1 cellular context compared by ENCODE assay signal in the genomic region with DNA sequence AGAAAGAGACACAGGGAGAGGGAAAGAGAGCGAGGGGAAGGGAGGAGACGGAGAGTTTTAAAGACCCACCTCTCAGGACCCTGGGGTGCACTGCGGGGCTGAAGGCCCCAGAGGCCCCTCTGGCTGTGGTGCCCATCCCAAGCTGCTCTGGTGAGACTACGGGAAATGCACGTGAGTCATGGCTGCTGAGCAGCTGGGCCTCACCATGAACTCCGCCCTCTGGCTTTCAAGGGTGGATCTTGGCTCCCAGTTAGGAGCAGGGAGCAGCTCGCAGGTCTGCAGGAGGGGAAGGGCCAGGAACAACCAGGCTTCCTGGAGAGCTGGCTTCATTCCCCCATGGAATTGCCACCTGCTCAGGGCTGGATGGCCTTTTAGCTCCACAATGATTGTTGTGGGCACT.
TF ChIP-seq lines count a peak whose summit lies in the region.

No MANE protein-coding gene starts in this region.

TF ChIP-seq in K562, 482 proteins besides CTCF, POLR2A, EP300 and RAD21 (continued from another document and continues in another):
- TF ChIP-seq, protein P1, sequence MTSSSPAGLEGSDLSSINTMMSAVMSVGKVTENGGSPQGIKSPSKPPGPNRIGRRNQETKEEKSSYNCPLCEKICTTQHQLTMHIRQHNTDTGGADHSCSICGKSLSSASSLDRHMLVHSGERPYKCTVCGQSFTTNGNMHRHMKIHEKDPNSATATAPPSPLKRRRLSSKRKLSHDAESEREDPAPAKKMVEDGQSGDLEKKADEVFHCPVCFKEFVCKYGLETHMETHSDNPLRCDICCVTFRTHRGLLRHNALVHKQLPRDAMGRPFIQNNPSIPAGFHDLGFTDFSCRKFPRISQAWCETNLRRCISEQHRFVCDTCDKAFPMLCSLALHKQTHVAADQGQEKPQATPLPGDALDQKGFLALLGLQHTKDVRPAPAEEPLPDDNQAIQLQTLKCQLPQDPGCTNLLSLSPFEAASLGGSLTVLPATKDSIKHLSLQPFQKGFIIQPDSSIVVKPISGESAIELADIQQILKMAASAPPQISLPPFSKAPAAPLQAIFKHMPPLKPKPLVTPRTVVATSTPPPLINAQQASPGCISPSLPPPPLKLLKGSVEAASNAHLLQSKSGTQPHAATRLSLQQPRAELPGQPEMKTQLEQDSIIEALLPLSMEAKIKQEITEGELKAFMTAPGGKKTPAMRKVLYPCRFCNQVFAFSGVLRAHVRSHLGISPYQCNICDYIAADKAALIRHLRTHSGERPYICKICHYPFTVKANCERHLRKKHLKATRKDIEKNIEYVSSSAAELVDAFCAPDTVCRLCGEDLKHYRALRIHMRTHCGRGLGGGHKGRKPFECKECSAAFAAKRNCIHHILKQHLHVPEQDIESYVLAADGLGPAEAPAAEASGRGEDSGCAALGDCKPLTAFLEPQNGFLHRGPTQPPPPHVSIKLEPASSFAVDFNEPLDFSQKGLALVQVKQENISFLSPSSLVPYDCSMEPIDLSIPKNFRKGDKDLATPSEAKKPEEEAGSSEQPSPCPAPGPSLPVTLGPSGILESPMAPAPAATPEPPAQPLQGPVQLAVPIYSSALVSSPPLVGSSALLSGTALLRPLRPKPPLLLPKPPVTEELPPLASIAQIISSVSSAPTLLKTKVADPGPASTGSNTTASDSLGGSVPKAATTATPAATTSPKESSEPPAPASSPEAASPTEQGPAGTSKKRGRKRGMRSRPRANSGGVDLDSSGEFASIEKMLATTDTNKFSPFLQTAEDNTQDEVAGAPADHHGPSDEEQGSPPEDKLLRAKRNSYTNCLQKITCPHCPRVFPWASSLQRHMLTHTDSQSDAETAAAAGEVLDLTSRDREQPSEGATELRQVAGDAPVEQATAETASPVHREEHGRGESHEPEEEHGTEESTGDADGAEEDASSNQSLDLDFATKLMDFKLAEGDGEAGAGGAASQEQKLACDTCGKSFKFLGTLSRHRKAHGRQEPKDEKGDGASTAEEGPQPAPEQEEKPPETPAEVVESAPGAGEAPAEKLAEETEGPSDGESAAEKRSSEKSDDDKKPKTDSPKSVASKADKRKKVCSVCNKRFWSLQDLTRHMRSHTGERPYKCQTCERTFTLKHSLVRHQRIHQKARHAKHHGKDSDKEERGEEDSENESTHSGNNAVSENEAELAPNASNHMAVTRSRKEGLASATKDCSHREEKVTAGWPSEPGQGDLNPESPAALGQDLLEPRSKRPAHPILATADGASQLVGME (CRISPR knock-in tag; IDR thresholded peaks at IDR 0.05): no peak
- TF ChIP-seq, protein P2, sequence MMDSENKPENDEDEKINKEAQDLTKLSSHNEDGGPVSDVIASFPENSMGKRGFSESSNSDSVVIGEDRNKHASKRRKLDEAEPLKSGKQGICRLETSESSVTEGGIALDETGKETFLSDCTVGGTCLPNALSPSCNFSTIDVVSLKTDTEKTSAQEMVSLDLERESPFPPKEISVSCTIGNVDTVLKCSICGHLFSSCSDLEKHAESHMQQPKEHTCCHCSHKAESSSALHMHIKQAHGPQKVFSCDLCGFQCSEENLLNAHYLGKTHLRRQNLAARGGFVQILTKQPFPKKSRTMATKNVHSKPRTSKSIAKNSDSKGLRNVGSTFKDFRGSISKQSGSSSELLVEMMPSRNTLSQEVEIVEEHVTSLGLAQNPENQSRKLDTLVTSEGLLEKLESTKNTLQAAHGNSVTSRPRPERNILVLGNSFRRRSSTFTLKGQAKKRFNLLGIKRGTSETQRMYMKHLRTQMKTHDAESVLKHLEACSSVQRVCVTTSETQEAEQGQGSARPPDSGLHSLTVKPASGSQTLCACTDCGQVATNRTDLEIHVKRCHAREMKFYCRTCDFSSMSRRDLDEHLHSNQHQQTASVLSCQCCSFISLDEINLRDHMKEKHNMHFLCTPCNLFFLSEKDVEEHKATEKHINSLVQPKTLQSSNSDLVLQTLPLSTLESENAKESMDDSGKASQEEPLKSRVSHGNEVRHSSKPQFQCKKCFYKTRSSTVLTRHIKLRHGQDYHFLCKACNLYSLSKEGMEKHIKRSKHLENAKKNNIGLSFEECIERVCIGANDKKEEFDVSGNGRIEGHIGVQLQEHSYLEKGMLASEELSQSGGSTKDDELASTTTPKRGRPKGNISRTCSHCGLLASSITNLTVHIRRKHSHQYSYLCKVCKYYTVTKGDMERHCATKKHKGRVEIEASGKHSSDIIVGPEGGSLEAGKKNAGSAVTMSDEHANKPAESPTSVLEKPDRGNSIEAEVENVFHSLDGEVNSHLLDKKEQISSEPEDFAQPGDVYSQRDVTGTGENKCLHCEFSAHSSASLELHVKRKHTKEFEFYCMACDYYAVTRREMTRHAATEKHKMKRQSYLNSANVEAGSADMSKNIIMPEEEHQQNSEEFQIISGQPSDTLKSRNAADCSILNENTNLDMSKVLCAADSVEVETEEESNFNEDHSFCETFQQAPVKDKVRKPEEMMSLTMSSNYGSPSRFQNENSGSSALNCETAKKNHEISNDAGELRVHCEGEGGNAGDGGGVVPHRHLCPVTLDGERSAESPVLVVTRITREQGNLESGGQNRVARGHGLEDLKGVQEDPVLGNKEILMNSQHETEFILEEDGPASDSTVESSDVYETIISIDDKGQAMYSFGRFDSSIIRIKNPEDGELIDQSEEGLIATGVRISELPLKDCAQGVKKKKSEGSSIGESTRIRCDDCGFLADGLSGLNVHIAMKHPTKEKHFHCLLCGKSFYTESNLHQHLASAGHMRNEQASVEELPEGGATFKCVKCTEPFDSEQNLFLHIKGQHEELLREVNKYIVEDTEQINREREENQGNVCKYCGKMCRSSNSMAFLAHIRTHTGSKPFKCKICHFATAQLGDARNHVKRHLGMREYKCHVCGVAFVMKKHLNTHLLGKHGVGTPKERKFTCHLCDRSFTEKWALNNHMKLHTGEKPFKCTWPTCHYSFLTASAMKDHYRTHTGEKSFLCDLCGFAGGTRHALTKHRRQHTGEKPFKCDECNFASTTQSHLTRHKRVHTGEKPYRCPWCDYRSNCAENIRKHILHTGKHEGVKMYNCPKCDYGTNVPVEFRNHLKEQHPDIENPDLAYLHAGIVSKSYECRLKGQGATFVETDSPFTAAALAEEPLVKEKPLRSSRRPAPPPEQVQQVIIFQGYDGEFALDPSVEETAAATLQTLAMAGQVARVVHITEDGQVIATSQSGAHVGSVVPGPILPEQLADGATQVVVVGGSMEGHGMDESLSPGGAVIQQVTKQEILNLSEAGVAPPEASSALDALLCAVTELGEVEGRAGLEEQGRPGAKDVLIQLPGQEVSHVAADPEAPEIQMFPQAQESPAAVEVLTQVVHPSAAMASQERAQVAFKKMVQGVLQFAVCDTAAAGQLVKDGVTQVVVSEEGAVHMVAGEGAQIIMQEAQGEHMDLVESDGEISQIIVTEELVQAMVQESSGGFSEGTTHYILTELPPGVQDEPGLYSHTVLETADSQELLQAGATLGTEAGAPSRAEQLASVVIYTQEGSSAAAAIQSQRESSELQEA (IDR thresholded peaks at IDR 0.05; ENCODE audit: low read depth): no peak
- TF ChIP-seq L3MBTL2 (IDR thresholded peaks at IDR 0.05): peak; percentile 40; the same call in 1 of the 2 replicates
- TF ChIP-seq, protein P3, sequence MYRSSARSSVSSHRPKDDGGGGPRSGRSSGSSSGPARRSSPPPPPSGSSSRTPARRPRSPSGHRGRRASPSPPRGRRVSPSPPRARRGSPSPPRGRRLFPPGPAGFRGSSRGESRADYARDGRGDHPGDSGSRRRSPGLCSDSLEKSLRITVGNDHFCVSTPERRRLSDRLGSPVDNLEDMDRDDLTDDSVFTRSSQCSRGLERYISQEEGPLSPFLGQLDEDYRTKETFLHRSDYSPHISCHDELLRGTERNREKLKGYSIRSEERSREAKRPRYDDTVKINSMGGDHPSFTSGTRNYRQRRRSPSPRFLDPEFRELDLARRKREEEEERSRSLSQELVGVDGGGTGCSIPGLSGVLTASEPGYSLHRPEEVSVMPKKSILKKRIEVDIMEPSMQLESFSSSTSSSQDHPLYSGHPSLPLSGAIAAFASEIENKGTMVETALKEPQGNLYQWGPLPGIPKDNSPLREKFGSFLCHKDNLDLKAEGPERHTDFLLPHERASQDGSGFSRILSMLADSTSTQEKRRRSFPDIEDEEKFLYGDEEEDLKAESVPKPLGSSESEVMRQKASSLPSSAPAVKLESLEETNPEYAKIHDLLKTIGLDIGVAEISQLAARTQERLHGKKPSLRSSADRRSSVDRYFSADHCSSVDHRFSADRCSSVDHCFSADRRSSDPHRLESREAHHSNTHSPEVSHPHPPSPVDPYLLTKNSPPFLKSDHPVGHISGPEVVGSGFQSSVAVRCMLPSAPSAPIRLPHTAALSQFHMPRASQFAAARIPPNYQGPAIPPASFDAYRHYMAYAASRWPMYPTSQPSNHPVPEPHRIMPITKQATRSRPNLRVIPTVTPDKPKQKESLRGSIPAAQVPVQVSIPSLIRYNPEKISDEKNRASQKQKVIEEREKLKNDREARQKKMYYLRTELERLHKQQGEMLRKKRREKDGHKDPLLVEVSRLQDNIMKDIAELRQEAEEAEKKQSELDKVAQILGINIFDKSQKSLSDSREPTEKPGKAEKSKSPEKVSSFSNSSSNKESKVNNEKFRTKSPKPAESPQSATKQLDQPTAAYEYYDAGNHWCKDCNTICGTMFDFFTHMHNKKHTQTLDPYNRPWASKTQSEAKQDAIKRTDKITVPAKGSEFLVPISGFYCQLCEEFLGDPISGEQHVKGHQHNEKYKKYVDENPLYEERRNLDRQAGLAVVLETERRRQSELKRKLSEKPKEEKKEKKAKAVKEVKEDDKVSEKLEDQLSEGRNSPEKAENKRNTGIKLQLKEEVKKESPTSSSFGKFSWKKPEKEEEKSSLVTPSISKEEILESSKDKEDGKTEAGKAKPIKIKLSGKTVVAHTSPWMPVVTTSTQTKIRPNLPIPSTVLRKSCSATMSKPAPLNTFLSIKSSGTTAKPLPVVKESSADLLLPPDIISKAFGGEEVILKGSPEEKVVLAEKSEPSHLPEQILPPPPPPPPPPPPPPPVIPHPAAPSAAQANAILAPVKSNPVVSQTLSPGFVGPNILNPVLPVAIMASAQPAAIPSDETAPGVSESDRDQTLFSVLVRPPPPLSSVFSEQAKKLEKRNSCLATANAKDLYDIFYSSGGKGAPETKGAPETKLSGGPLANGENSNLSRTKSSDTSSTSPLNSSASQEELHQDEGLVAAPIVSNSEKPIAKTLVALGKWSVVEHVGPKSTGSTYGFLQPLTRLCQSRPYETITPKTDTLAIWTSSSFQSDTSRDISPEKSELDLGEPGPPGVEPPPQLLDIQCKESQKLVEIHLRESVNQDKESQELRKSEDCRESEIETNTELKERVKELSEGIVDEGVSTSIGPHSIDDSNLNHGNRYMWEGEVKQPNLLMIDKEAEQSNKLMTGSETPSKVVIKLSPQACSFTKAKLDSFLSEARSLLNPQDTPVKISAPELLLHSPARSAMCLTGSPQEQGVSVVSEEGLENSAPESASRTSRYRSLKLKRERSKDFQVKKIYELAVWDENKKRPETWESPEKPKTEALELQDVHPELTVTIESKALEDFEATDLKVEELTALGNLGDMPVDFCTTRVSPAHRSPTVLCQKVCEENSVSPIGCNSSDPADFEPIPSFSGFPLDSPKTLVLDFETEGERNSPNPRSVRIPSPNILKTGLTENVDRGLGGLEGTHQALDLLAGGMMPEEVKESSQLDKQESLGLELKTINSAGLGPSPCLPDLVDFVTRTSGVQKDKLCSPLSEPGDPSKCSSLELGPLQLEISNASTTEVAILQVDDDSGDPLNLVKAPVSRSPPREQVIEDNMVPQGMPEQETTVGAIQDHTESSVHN (IDR thresholded peaks at IDR 0.05; ENCODE audit: borderline replicate concordance in 1 of 2, low read depth in 1 of 2): no peak
- TF ChIP-seq MEIS2 (IDR thresholded peaks at IDR 0.05; ENCODE audit: partially characterized antibody): no peak
- TF ChIP-seq SMARCC2 (IDR thresholded peaks at IDR 0.05; ENCODE audit: low read depth): no peak
- TF ChIP-seq, protein P4, sequence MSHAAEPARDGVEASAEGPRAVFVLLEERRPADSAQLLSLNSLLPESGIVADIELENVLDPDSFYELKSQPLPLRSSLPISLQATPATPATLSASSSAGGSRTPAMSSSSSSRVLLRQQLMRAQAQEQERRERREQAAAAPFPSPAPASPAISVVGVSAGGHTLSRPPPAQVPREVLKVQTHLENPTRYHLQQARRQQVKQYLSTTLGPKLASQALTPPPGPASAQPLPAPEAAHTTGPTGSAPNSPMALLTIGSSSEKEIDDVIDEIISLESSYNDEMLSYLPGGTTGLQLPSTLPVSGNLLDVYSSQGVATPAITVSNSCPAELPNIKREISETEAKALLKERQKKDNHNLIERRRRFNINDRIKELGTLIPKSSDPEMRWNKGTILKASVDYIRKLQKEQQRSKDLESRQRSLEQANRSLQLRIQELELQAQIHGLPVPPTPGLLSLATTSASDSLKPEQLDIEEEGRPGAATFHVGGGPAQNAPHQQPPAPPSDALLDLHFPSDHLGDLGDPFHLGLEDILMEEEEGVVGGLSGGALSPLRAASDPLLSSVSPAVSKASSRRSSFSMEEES (CRISPR knock-in tag; IDR thresholded peaks at IDR 0.05): no peak
- TF ChIP-seq, protein P5, sequence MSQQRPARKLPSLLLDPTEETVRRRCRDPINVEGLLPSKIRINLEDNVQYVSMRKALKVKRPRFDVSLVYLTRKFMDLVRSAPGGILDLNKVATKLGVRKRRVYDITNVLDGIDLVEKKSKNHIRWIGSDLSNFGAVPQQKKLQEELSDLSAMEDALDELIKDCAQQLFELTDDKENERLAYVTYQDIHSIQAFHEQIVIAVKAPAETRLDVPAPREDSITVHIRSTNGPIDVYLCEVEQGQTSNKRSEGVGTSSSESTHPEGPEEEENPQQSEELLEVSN (IDR thresholded peaks at IDR 0.05; ENCODE audit: borderline replicate concordance in 1 of 2, extremely low read depth in 1 of 2, insufficient read depth in 1 of 2, insufficient read length in 1 of 2, low read depth in 1 of 2, low read length in 1 of 2, poor library complexity in 1 of 2, severe bottlenecking in 1 of 2): peak in 1 of 2 experiments; percentile 54
- TF ChIP-seq HNRNPLL (IDR thresholded peaks at IDR 0.05; ENCODE audit: low read depth, low read length, poor library complexity, severe bottlenecking): no peak
- TF ChIP-seq RBBP5 (IDR thresholded peaks at IDR 0.05; ENCODE audit: borderline replicate concordance, insufficient read depth, low read length, poor library complexity, severe bottlenecking): no peak
- no peak for TF ChIP-seq FOXJ2 (tag; IDR thresholded peaks at IDR 0.05)
- no peak for TF ChIP-seq ZNF311 (CRISPR knock-in tag; IDR thresholded peaks at IDR 0.05)
- TF ChIP-seq DIDO1 (tag; IDR thresholded peaks at IDR 0.05; ENCODE audit: low read depth): no peak
- TF ChIP-seq SMAD1 (IDR thresholded peaks at IDR 0.05; ENCODE audit: low read depth, low read length, partially characterized antibody): no peak
- TF ChIP-seq, protein P6, sequence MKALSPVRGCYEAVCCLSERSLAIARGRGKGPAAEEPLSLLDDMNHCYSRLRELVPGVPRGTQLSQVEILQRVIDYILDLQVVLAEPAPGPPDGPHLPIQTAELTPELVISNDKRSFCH (CRISPR knock-in tag; IDR thresholded peaks at IDR 0.05): no peak
- TF ChIP-seq, protein P6 (tag; IDR thresholded peaks at IDR 0.05): no peak
